Comparison of ENCODE assay signal across 3 cellular contexts in genomic region chr5:82753374-82753773, GRCh38.
A peak's percentile ranks its signal among the peaks of the same experiment; 100 is the strongest.
TF ChIP-seq lines count a peak whose summit lies in the region.

No MANE protein-coding gene starts in this region.

TF ChIP-seq in HepG2, 621 proteins besides CTCF, POLR2A, EP300 and RAD21:
- TF ChIP-seq ATF7 (IDR thresholded peaks at IDR 0.05) = peak; percentile 95
- TF ChIP-seq ATF7 (CRISPR knock-in tag; IDR thresholded peaks at IDR 0.05) = no peak
- TF ChIP-seq DMAP1 (CRISPR knock-in tag; IDR thresholded peaks at IDR 0.05) = no peak
- peak; percentile 44 for TF ChIP-seq CREB1 (IDR thresholded peaks at IDR 0.05)
- no peak for TF ChIP-seq CREB1 (CRISPR knock-in tag; IDR thresholded peaks at IDR 0.05)
- 0 out of 4 replicates have a peak, but pooled peaks of 1 of the 2 experiments have one; percentile 3 for TF ChIP-seq MAFK (conservative IDR thresholded peaks at IDR 0.05 in 1 of 2, IDR thresholded peaks at IDR 0.05 in 1 of 2; ENCODE audit: low read length in 2 of 2)

TF ChIP-seq in HEK293, 187 proteins besides CTCF, POLR2A, EP300 and RAD21:
- TF ChIP-seq, protein P1, sequence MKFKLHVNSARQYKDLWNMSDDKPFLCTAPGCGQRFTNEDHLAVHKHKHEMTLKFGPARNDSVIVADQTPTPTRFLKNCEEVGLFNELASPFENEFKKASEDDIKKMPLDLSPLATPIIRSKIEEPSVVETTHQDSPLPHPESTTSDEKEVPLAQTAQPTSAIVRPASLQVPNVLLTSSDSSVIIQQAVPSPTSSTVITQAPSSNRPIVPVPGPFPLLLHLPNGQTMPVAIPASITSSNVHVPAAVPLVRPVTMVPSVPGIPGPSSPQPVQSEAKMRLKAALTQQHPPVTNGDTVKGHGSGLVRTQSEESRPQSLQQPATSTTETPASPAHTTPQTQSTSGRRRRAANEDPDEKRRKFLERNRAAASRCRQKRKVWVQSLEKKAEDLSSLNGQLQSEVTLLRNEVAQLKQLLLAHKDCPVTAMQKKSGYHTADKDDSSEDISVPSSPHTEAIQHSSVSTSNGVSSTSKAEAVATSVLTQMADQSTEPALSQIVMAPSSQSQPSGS (tag by site-specific recombination; IDR thresholded peaks at IDR 0.05; ENCODE audit: low read depth) = peak; percentile 86
- TF ChIP-seq ZNF266 (tag by site-specific recombination; IDR thresholded peaks at IDR 0.05; ENCODE audit: low read depth) = no peak

TF ChIP-seq in K562, 482 proteins besides CTCF, POLR2A, EP300 and RAD21:
- TF ChIP-seq ATF3 (IDR thresholded peaks at IDR 0.05) (peak; percentile 68), ATF3 (CRISPR knock-in tag; conservative IDR thresholded peaks at IDR 0.05) (no peak), POLR2AphosphoS2 (IDR thresholded peaks at IDR 0.05; ENCODE audit: low read length) (no peak), SOX6 (IDR thresholded peaks at IDR 0.05) (no peak), ATF7 (IDR thresholded peaks at IDR 0.05) (peak; percentile 29; the same call in 1 of the 2 replicates), HIVEP1 (CRISPR knock-in tag; IDR thresholded peaks at IDR 0.05) (no peak), NRF1 (conservative IDR thresholded peaks at IDR 0.05 in 1 of 2, IDR thresholded peaks at IDR 0.05 in 1 of 2) (no peak), E2F5 (CRISPR knock-in tag; IDR thresholded peaks at IDR 0.05) (no peak)
- TF ChIP-seq, protein P2, sequence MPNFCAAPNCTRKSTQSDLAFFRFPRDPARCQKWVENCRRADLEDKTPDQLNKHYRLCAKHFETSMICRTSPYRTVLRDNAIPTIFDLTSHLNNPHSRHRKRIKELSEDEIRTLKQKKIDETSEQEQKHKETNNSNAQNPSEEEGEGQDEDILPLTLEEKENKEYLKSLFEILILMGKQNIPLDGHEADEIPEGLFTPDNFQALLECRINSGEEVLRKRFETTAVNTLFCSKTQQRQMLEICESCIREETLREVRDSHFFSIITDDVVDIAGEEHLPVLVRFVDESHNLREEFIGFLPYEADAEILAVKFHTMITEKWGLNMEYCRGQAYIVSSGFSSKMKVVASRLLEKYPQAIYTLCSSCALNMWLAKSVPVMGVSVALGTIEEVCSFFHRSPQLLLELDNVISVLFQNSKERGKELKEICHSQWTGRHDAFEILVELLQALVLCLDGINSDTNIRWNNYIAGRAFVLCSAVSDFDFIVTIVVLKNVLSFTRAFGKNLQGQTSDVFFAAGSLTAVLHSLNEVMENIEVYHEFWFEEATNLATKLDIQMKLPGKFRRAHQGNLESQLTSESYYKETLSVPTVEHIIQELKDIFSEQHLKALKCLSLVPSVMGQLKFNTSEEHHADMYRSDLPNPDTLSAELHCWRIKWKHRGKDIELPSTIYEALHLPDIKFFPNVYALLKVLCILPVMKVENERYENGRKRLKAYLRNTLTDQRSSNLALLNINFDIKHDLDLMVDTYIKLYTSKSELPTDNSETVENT (CRISPR knock-in tag; IDR thresholded peaks at IDR 0.05) = no peak
